Comparison of ENCODE assay signal across 9 cellular contexts in genomic region chr6:91476000-91476399, GRCh38.
A peak's percentile ranks its signal among the peaks of the same experiment; 100 is the strongest.
DNase-seq lines count a peak whose midpoint lies in the region; ATAC-seq and FAIRE-seq lines count a peak whose summit lies in the region.
"Had no signal": no experiment of that assay in that cellular context is flagged by ENCODE, and none has a peak within 500 bp of the region (broad histone marks: within the 10 kb centered on the region; RNA-seq: fewer than 3 reads in every experiment).

No MANE protein-coding gene starts in this region.

- CTCF ChIA-PET in activated CD4-positive, alpha-beta T cell treated with anti-CD3 and anti-CD28 coated beads, Interleukin-2, amount 10 ng/mL, durations not matched to agents 7 days and 5 days (lab: Charles Lee), result no interaction called here

- H2AFZ ChIP-seq in Karpas-422 (ENCODE audit: low read length), result no peak overlapping the region

- WGBS in small intestine, 3 donors, result 2 to 6% (median 6%) methylated on average over 2 of the region's 2 CpGs

- H3K9me3 ChIP-seq in MG63, result no peaks in the 10 kb centered on the region
- no peaks in the 10 kb centered on the region for H3K9me3 ChIP-seq in small intestine (ENCODE audit: control insufficient read depth, low read depth)
- H3K9me3 ChIP-seq in Karpas-422 (ENCODE audit: low read length), result no peaks in the 10 kb centered on the region

- no peaks in the 10 kb centered on the region for H3K9me3 Mint-ChIP-seq in activated CD4-positive, alpha-beta T cell treated with anti-CD3 and anti-CD28 coated beads, Interleukin-2, amount 10 ng/mL, durations not matched to agents 7 days and 5 days

- no peak for FAIRE-seq in small intestine (lab: Jason Lieb, UNC)

- H3K4me3 Mint-ChIP-seq in activated CD4-positive, alpha-beta T cell treated with anti-CD3 and anti-CD28 coated beads, Interleukin-2, amount 10 ng/mL, durations not matched to agents 7 days and 5 days, result no peak overlapping the region
- H3K4me3 Mint-ChIP-seq: activated naive CD4-positive, alpha-beta T cell treated with anti-CD3 and anti-CD28 coated beads, Interleukin-2, amount 50 U/mL, for 24 hours had no signal

- DNase-seq in Daoy (ENCODE audit: low read depth) (peak; percentile 13), MG63 (peak; percentile 76), dedifferentiated amniotic fluid mesenchymal stem cell (ENCODE audit: extremely low spot score) (peak; percentile 40), small intestine (peak; percentile 37), Karpas-422 (no peak)
- DNase-seq in activated CD4-positive, alpha-beta T cell treated with anti-CD3 and anti-CD28 coated beads, Interleukin-2, amount 10 ng/mL, durations not matched to agents 7 days and 5 days, result no peak
- no peak for DNase-seq in activated naive CD4-positive, alpha-beta T cell treated with Interleukin-2 at 50 U/mL for 16 hours

- H3K4me1 ChIP-seq in small intestine (ENCODE audit: control insufficient read depth in 2 of 2, insufficient read depth in 1 of 2, low read depth in 1 of 2, low read length in 1 of 2) (no peaks in the 10 kb centered on the region), Karpas-422 (ENCODE audit: low read length) (no peaks in the 10 kb centered on the region)

- H3K27me3 ChIP-seq in MG63, result no peaks in the 10 kb centered on the region
- no peaks in the 10 kb centered on the region for H3K27me3 ChIP-seq in small intestine (ENCODE audit: control insufficient read depth in 2 of 2, insufficient read depth in 2 of 2, low read length in 2 of 2)
- no peaks in the 10 kb centered on the region for H3K27me3 ChIP-seq in Karpas-422 (ENCODE audit: low read length)

- no peaks in the 10 kb centered on the region for H3K36me3 Mint-ChIP-seq in activated CD4-positive, alpha-beta T cell treated with anti-CD3 and anti-CD28 coated beads, Interleukin-2, amount 10 ng/mL, durations not matched to agents 7 days and 5 days (ENCODE audit: low read depth)
- H3K36me3 Mint-ChIP-seq: activated naive CD4-positive, alpha-beta T cell treated with anti-CD3 and anti-CD28 coated beads, Interleukin-2, amount 50 U/mL, for 24 hours had no signal

- H3K36me3 ChIP-seq in MG63 (no peaks in the 10 kb centered on the region), small intestine (ENCODE audit: control insufficient read depth in 2 of 2, insufficient read depth in 2 of 2, low read length in 2 of 2) (no peaks in the 10 kb centered on the region), Karpas-422 (ENCODE audit: insufficient read depth, low read length) (no peaks in the 10 kb centered on the region)

- H3K27ac Mint-ChIP-seq in activated CD4-positive, alpha-beta T cell treated with anti-CD3 and anti-CD28 coated beads, Interleukin-2, amount 10 ng/mL, durations not matched to agents 7 days and 5 days, result no peak overlapping the region
- H3K27ac Mint-ChIP-seq: activated naive CD4-positive, alpha-beta T cell treated with anti-CD3 and anti-CD28 coated beads, Interleukin-2, amount 50 U/mL, for 24 hours had no signal

- no peaks in the 10 kb centered on the region for H3K79me2 ChIP-seq in Karpas-422 (ENCODE audit: low read length)

- no peaks in the 10 kb centered on the region for H3K9me2 ChIP-seq in Karpas-422 (replicated peaks; ENCODE audit: insufficient read depth, low read length)

- no peaks in the 10 kb centered on the region for H3K27me3 Mint-ChIP-seq in activated CD4-positive, alpha-beta T cell treated with anti-CD3 and anti-CD28 coated beads, Interleukin-2, amount 10 ng/mL, durations not matched to agents 7 days and 5 days

- H3K4me1 Mint-ChIP-seq in activated CD4-positive, alpha-beta T cell treated with anti-CD3 and anti-CD28 coated beads, Interleukin-2, amount 10 ng/mL, durations not matched to agents 7 days and 5 days, result no peaks in the 10 kb centered on the region
- H3K4me1 Mint-ChIP-seq: activated naive CD4-positive, alpha-beta T cell treated with anti-CD3 and anti-CD28 coated beads, Interleukin-2, amount 50 U/mL, for 24 hours had no signal

- H3K27ac ChIP-seq in small intestine (ENCODE audit: low read depth in 1 of 2, low read length in 1 of 2), result no peak overlapping the region
- H3K27ac ChIP-seq in Karpas-422 (ENCODE audit: low read length), result no peak overlapping the region

- no peaks in the 10 kb centered on the region for H4K20me1 ChIP-seq in Karpas-422 (ENCODE audit: insufficient read depth, low read depth, low read length)

- H3K9ac ChIP-seq in Karpas-422 (ENCODE audit: low read length), result no peak overlapping the region

- peak; percentile 88 for ATAC-seq in GM21717 (IDR thresholded peaks at IDR 0.05; ENCODE audit: unreplicated experiment)

- no peak overlapping the region for H3K4me2 ChIP-seq in Karpas-422 (ENCODE audit: low read depth, low read length, poor library complexity, severe bottlenecking)

- POLR2A ChIA-PET in activated CD4-positive, alpha-beta T cell treated with anti-CD3 and anti-CD28 coated beads, Interleukin-2, amount 10 ng/mL, durations not matched to agents 7 days and 5 days (lab: Charles Lee), result no interaction called here

- H3K4me3 ChIP-seq in MG63, result no peak overlapping the region
- H3K4me3 ChIP-seq in small intestine (ENCODE audit: low read depth in 1 of 2, low read length in 2 of 2), result no peak overlapping the region
- no peak overlapping the region for H3K4me3 ChIP-seq in Karpas-422 (ENCODE audit: low read length)

Comparison
In these comparisons a context has a peak if more than half of its experiments do, and no peak if none do; other contexts are left out.
1. DNase-seq: peak in Daoy (single experiment), MG63 (single experiment), dedifferentiated amniotic fluid mesenchymal stem cell (single experiment) and small intestine (single experiment); none in Karpas-422 (single experiment), activated CD4-positive, alpha-beta T cell treated with anti-CD3 and anti-CD28 coated beads, Interleukin-2, amount 10 ng/mL, durations not matched to agents 7 days and 5 days (single experiment) and activated naive CD4-positive, alpha-beta T cell treated with Interleukin-2 at 50 U/mL for 16 hours (single experiment).